ENCODE assay signal across 4 cellular contexts in the genomic region with DNA sequence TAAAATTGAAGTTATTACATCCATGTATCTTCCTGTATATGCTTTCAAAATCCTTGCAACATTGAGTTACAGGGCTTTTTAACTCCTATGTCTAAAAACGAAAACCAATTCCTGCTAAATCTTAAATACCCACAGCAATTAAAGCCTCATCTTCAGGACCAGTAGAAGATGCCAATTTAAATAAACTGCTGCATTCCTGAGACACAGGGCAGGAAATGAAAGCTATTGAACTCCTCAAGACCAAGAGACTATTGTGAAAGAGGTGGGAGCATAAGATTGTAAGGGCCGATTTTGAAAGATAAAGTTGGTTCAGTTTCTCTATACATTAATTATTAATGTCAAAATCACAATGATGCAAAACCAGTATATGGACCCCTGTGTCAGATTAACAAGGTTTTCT. TPM values are rescaled to one million over a fixed set of nuclear protein-coding genes. Genes with fewer than 3 reads are reported as not detected.
"Had no signal": no experiment of that assay in that cellular context is flagged by ENCODE, and none has a peak within 500 bp of the region (broad histone marks: within the 10 kb centered on the region; RNA-seq: fewer than 3 reads in every experiment).

No MANE protein-coding gene starts in this region.

RNA-seq across cellular contexts. Expression of a gene that starts 28.7 kb away (rescaled TPM):
- total RNA-seq: LHCN-M2, M059J, MCF 10A, NCI-H460 had no signal
